In the genomic region with DNA sequence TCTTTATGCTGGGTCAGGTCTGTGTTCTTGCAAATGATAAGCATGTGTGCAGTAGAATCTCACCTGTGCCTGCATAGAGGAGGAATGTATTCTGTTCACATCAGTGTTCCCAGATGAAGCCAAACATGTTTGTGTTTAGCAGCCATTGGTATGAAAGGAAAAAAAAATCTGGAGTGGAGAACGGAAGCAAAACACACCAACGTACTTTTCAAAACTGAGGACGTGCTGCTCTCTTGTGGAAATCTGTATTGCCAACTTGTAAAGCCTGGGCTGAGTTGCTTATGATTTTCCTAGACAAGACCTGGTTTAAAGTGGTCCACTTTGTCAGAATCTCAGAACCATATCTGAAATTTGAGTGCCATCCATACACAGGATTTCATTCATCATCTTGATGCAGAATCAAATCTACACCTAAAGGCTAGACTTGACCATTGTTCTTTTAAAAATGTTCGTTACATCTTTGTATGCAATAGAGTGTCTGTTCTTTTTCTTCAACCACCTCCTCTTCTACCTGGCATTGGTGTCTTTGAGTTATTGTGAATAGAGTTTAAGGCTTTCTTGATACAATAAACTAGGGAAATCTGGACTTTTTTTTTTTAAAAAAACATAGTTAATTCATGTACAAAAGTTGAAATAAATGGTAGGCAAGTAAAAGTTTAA, we compare ENCODE assay signal across 8 cellular contexts.
DNase-seq lines count a peak whose midpoint lies in the region; ATAC-seq, FAIRE-seq and TF ChIP-seq lines count a peak whose summit lies in the region.

No MANE protein-coding gene starts in this region.

- DNase-seq in NCI-H2029 (lab: John Stamatoyannopoulos, UW) (peak; percentile 50), astrocyte (ENCODE audit: low read depth) (no peak), right lobe of liver (no peak), COLO829 (ENCODE audit: low spot score) (no peak), RCC 7860 (ENCODE audit: low spot score) (no peak)
- no peak for DNase-seq in stimulated activated naive B cell treated with anti-CD40 and anti-IgM and Interleukin-4, amounts not matched to agents 10 μg/mL and 1 μg/mL and 100 μg/mL, for 72 hours

- H3K4me1 ChIP-seq in astrocyte (ENCODE audit: insufficient read depth, low read length) (peaks cover 4% of the 10 kb centered on the region), right lobe of liver (peaks cover 0 to 6% (median 0%) of the 10 kb centered on the region in 4 donors)

- peak overlapping the region; percentile 49 for H2AFZ ChIP-seq in astrocyte (ENCODE audit: low read depth, low read length)

- TF ChIP-seq POLR2A in GM18505 (IDR thresholded peaks at IDR 0.05; ENCODE audit: borderline replicate concordance, extremely low read depth, insufficient read depth, insufficient read length) = no peak
- no peak for TF ChIP-seq POLR2A in right lobe of liver (IDR thresholded peaks at IDR 0.05)

- TF ChIP-seq CTCF in astrocyte (IDR thresholded peaks at IDR 0.05; ENCODE audit: insufficient read depth, low read depth, low read length) (peak; percentile 41), right lobe of liver (IDR thresholded peaks at IDR 0.05) (peak; percentile 32 to 53 (median 40))

- H3K79me2 ChIP-seq in astrocyte (ENCODE audit: insufficient read depth, low read length) = no peaks in the 10 kb centered on the region

- H3K9me3 Mint-ChIP-seq in astrocyte (ENCODE audit: unreplicated experiment) = no peaks in the 10 kb centered on the region
- H3K9me3 Mint-ChIP-seq in stimulated activated naive B cell treated with anti-CD40 and anti-IgM and Interleukin-4, amounts not matched to agents 10 μg/mL and 1 μg/mL and 100 μg/mL, for 72 hours = no peaks in the 10 kb centered on the region

- ATAC-seq in GM18505 (IDR thresholded peaks at IDR 0.05; ENCODE audit: unreplicated experiment) (peak; percentile 44), right lobe of liver (peak; percentile 77 to 88 (median 84)), HG02970 (IDR thresholded peaks at IDR 0.05; ENCODE audit: low FRiP score, unreplicated experiment) (no peak)
- no peak for ATAC-seq in stimulated activated naive B cell treated with anti-CD40 and anti-IgM and Interleukin-4, amounts not matched to agents 10 μg/mL and 1 μg/mL and 100 μg/mL, for 72 hours (replicated peaks)

- intact Hi-C loops in right lobe of liver (cut with DNase I) = no loop called here

- no peaks in the 10 kb centered on the region for H3K36me3 Mint-ChIP-seq in astrocyte (ENCODE audit: low read depth, unreplicated experiment)
- no peaks in the 10 kb centered on the region for H3K36me3 Mint-ChIP-seq in stimulated activated naive B cell treated with anti-CD40 and anti-IgM and Interleukin-4, amounts not matched to agents 10 μg/mL and 1 μg/mL and 100 μg/mL, for 72 hours

- no peaks in the 10 kb centered on the region for H3K36me3 ChIP-seq in astrocyte (ENCODE audit: insufficient read depth, low read length)
- H3K36me3 ChIP-seq in right lobe of liver = no peaks in the 10 kb centered on the region

- H3K27me3 ChIP-seq in astrocyte (ENCODE audit: insufficient read depth, low read length) (no peaks in the 10 kb centered on the region), right lobe of liver (no peaks in the 10 kb centered on the region)

- H3K4me3 Mint-ChIP-seq in astrocyte (ENCODE audit: unreplicated experiment) = no peak overlapping the region
- no peak overlapping the region for H3K4me3 Mint-ChIP-seq in stimulated activated naive B cell treated with anti-CD40 and anti-IgM and Interleukin-4, amounts not matched to agents 10 μg/mL and 1 μg/mL and 100 μg/mL, for 72 hours

- H3K9me3 ChIP-seq in astrocyte (ENCODE audit: insufficient read depth, low read depth, low read length) (no peaks in the 10 kb centered on the region), right lobe of liver (no peaks in the 10 kb centered on the region)

- no peak overlapping the region for H3K27ac Mint-ChIP-seq in astrocyte (ENCODE audit: unreplicated experiment)
- H3K27ac Mint-ChIP-seq in stimulated activated naive B cell treated with anti-CD40 and anti-IgM and Interleukin-4, amounts not matched to agents 10 μg/mL and 1 μg/mL and 100 μg/mL, for 72 hours = no peak overlapping the region

- H4K20me1 ChIP-seq in astrocyte (ENCODE audit: insufficient read depth, low read length) = no peaks in the 10 kb centered on the region

- H3K27me3 Mint-ChIP-seq in astrocyte (ENCODE audit: low read depth, unreplicated experiment) = no peaks in the 10 kb centered on the region
- peaks cover 6 to 8% of the 10 kb centered on the region in 2 donors for H3K27me3 Mint-ChIP-seq in stimulated activated naive B cell treated with anti-CD40 and anti-IgM and Interleukin-4, amounts not matched to agents 10 μg/mL and 1 μg/mL and 100 μg/mL, for 72 hours

- peak overlapping the region; percentile 40 for H3K4me2 ChIP-seq in astrocyte (ENCODE audit: low read length)

- WGBS in right lobe of liver (ENCODE audit: insufficient coverage, low coverage, low lambda C conversion rate, missing lambda C conversion rate) = 23% methylated on average over 4 of the region's 4 CpGs

- no peak overlapping the region for H3K9ac ChIP-seq in astrocyte (ENCODE audit: low read length)

- H3K4me1 Mint-ChIP-seq in astrocyte (ENCODE audit: low read depth, unreplicated experiment) = peaks cover 21% of the 10 kb centered on the region
- peaks cover 4 to 6% of the 10 kb centered on the region in 2 donors for H3K4me1 Mint-ChIP-seq in stimulated activated naive B cell treated with anti-CD40 and anti-IgM and Interleukin-4, amounts not matched to agents 10 μg/mL and 1 μg/mL and 100 μg/mL, for 72 hours

- H3K4me3 ChIP-seq in astrocyte (ENCODE audit: insufficient read depth, low read depth, low read length) = no peak overlapping the region
- H3K4me3 ChIP-seq in right lobe of liver = no peak overlapping the region

- FAIRE-seq in astrocyte (lab: Jason Lieb, UNC) (no peak), RCC 7860 (lab: Jason Lieb, UNC) (no peak)

- H3K27ac ChIP-seq in astrocyte (ENCODE audit: low read depth, low read length) (no peak overlapping the region), right lobe of liver (no peak overlapping the region)

Comparison
In these comparisons a context has a peak if more than half of its experiments do, and no peak if none do; other contexts are left out.
1. ATAC-seq: peak in GM18505 (single experiment) and right lobe of liver (4 of 4); none in HG02970 (single experiment) and stimulated activated naive B cell treated with anti-CD40 and anti-IgM and Interleukin-4, amounts not matched to agents 10 μg/mL and 1 μg/mL and 100 μg/mL, for 72 hours (0 of 2).